In genomic region chr13:36420437-36420891, GRCh38 we compare ENCODE assay signal across 9 cellular contexts. TPM values are rescaled to one million over a fixed set of nuclear protein-coding genes. Genes with fewer than 3 reads are reported as not detected.
DNase-seq lines count a peak whose midpoint lies in the region; ATAC-seq and TF ChIP-seq lines count a peak whose summit lies in the region.
"Had no signal": no experiment of that assay in that cellular context is flagged by ENCODE, and none has a peak within 500 bp of the region (broad histone marks: within the 10 kb centered on the region; RNA-seq: fewer than 3 reads in every experiment).

No MANE protein-coding gene starts in this region.

- WGBS in stomach, 5 donors: 31 to 40% (median 34%) methylated on average over 6 of the region's 6 CpGs

- H3K4me1 ChIP-seq in NT2/D1 (ENCODE audit: insufficient read depth, insufficient read length) (no peaks in the 10 kb centered on the region), stomach (peaks cover 0 to 20% (median 9%) of the 10 kb centered on the region in 4 donors)

- no peak for TF ChIP-seq POLR2A in stomach (IDR thresholded peaks at IDR 0.05)

- DNase-seq in DMS153 treated with DMSO at 0.1 percent for 48 hours (lab: John Stamatoyannopoulos, UW; ENCODE audit: unreplicated experiment) (peak; percentile 60), HT1080 (ENCODE audit: low read depth) (peak; percentile 79), NT2/D1 (ENCODE audit: low read depth, low spot score) (peak; percentile 54), epidermal melanocyte (ENCODE audit: insufficient read length, low spot score) (peak; percentile 84), naive B cell (peak; percentile 60), stomach (peak; percentile 71)
- DNase-seq in activated CD8-positive, alpha-beta memory T cell treated with anti-CD3 and anti-CD28 coated beads for 48 hours (ENCODE audit: low read depth in 2 of 3, low spot score in 2 of 3): peak in 2 of 3 experiments; percentile 25 to 53

- H3K9ac ChIP-seq in NT2/D1 (ENCODE audit: insufficient read length, low read depth): no peak overlapping the region

- H3K36me3 Mint-ChIP-seq in naive B cell: no peaks in the 10 kb centered on the region

- TF ChIP-seq EP300 in stomach (IDR thresholded peaks at IDR 0.05): no peak

- H3K9me3 ChIP-seq in NT2/D1 (ENCODE audit: insufficient read depth, low read length) (no peaks in the 10 kb centered on the region), stomach (peaks cover 0 to 3% (median 1%) of the 10 kb centered on the region in 4 donors)

- TF ChIP-seq CTCF in stomach (IDR thresholded peaks at IDR 0.05): peak in 5 of 7 experiments; percentile 51 to 76 (median 63)

- H3K27ac Mint-ChIP-seq in naive B cell: peak overlapping the region in 1 of 6 donors; percentile 0

- H3K4me1 Mint-ChIP-seq in naive B cell: peaks cover 5 to 13% (median 11%) of the 10 kb centered on the region in 3 donors

- peaks cover 17 to 33% (median 32%) of the 10 kb centered on the region in 3 donors for H3K27me3 Mint-ChIP-seq in naive B cell

- no peak overlapping the region for H3K4me3 Mint-ChIP-seq in naive B cell

- H3K36me3 ChIP-seq in NT2/D1 (ENCODE audit: insufficient read depth, insufficient read length, low read length) (no peaks in the 10 kb centered on the region), stomach (no peaks in the 10 kb centered on the region)

- no peak overlapping the region for H3K4me3 ChIP-seq in NT2/D1 (ENCODE audit: insufficient read length, low read depth)
- no peak overlapping the region for H3K4me3 ChIP-seq in stomach

- intact Hi-C loops in stomach (cut with DNase I; ENCODE audit: low total_unique reads): no loop called here

- peak; percentile 79 for ATAC-seq in GM21390 (IDR thresholded peaks at IDR 0.05; ENCODE audit: unreplicated experiment)
- peak; percentile 77 to 91 for ATAC-seq in naive B cell (ENCODE audit: low read depth in 2 of 2)

- H3K27me3 ChIP-seq in NT2/D1 (ENCODE audit: insufficient read depth, insufficient read length) (no peaks in the 10 kb centered on the region), stomach (peaks cover 0 to 4% (median 0%) of the 10 kb centered on the region in 3 donors)

- H3K27ac ChIP-seq in stomach: no peak overlapping the region
- H3K27ac ChIP-seq: epithelial cell of prostate had no signal

- H3K9me3 Mint-ChIP-seq in naive B cell: peaks cover 0 to 16% (median 5%) of the 10 kb centered on the region in 7 donors

RNA-seq across cellular contexts. Expression of gene CCNA1, which starts 11.8 kb away (rescaled TPM):
- 0.03 and 0.18 TPM in 2 replicates for total RNA-seq in HT1080 (2014; rRNA removed; shearing (Covaris generic))
- polyA plus RNA-seq in HT1080 (2015; cell fraction: cytosol; rRNA removed): 0.64 and 0.96 TPM in 2 replicates
- polyA plus RNA-seq in HT1080 (2015; cell fraction: nucleus; rRNA removed): 0.56 and 0.77 TPM in 2 replicates
- polyA plus RNA-seq in naive B cell (ENCODE audit: low read depth in 6 of 6) (1 to 10 TPM in 1 of 6 donors, under 1 TPM in 3, not detected in 2; 0.23 to 1.1 (median 0.47) TPM), stomach (under 1 TPM; 0.23 to 0.92 (median 0.68) TPM)
- total RNA-seq in stomach: 1 to 10 TPM in 1 of 5 donors, not detected in 4; 1.8 TPM
